In the genomic region with DNA sequence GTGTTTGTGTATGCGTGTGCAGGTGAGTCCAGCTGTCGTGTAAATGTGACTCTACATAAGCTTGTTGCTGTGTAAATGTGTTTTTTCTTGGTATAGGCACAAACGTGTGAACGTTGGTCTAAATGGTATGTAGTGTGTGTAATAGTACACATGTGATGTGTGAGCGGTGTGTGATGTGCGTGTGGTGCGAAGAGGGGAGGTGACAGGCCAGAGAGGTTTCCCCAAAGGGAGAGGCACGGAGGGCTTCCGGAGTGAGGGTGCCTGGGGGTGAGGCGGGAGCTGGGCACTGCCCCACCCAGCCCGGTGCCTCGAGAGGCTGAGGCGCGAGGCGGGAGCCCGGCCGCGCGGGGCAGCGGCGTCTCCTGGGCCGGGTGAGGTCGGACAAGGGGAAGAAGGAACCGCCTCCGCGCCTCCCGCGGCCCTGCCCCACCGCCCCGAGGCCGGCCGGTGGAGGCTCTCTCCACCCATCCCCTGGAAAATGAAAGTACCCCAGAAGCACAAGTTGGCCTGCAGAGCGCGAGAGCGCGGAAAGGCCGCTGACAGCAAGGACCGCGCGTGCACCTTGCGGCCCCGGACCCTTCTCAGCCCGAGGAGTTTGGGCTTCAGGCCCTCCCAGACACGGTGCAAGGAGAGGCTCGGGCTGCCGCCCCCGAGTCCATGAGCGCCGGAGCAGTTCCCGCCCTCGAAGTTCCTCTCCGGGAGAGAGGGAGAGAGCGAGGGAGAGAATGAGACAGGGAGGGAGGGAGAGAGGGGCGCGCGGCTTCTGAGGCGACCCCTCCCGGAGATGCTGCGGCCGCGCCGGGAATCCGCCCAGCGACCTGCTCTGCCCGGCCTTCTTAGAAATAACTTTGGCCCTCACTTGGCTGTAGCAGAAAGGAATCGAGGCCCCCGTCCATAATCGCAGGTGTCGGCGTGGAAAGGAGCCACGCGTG, we compare ENCODE assay signal across 8 cellular contexts. TPM values are rescaled to one million over a fixed set of nuclear protein-coding genes. Genes with fewer than 3 reads are reported as not detected.
DNase-seq lines count a peak whose midpoint lies in the region; ATAC-seq and TF ChIP-seq lines count a peak whose summit lies in the region.

No MANE protein-coding gene starts in this region.

- H3K4me3 ChIP-seq in lung: peak overlapping the region; percentile 49
- peak overlapping the region; percentile 44 to 71 (median 53) for H3K4me3 ChIP-seq in transverse colon

- H3K36me3 ChIP-seq in lung (ENCODE audit: control insufficient read depth in 2 of 2, insufficient read depth in 2 of 2, low read length in 2 of 2): no peaks in the 10 kb centered on the region
- no peaks in the 10 kb centered on the region for H3K36me3 ChIP-seq in transverse colon

- in situ Hi-C loops in transverse colon (cut with MboI; ENCODE audit: low pct_ligation_motif_present in 1 of 4, low pct_unique_long_range_greater_than_20kb in 1 of 4, low sequenced_read_pairs in 3 of 4): loop anchor here (10.0 to 25.0 kb wide), 3 partner anchors 370 to 407 kb away; no protein-coding TSS in a partner anchor

- H3K27me3 ChIP-seq in lung (ENCODE audit: control insufficient read depth, insufficient read depth) (peaks cover 7% of the 10 kb centered on the region), transverse colon (peaks cover 99% of the 10 kb centered on the region)

- H3K9me3 ChIP-seq in lung (ENCODE audit: control insufficient read depth in 2 of 2, insufficient read depth in 1 of 2, low read length in 1 of 2) (peaks cover 0 to 2% of the 10 kb centered on the region in 2 donors), transverse colon (no peaks in the 10 kb centered on the region)

- 1% methylated on average over 46 to 72 of the region's 72 CpGs for WGBS in lung, 2 donors
- WGBS in transverse colon (ENCODE audit: low coverage in 1 of 2), 2 donors: 2% methylated on average over 63 of the region's 72 CpGs; no CpG with 5 or more reads in 1 of the 2 donors

- intact Hi-C loops in transverse colon (cut with DNase I; ENCODE audit: low total_unique reads): loop anchor here (10.0 kb wide), 1 partner anchor 377 kb away; no protein-coding TSS in a partner anchor

- TF ChIP-seq CTCF in lung (IDR thresholded peaks at IDR 0.05; ENCODE audit: control extremely low read depth, extremely low read depth): no peak
- no peak for TF ChIP-seq CTCF in transverse colon (IDR thresholded peaks at IDR 0.05)

- no peak for TF ChIP-seq POLR2A in transverse colon (IDR thresholded peaks at IDR 0.05)

- DNase-seq in AG20443 (ENCODE audit: low spot score) (peak; percentile 53), RPMI7951 (ENCODE audit: low read depth) (peak; percentile 66), dermis blood vessel endothelial cell (peak; percentile 33), lung (ENCODE audit: low spot score) (no peak), transverse colon (peak; percentile 51)

- peaks cover 0 to 16% of the 10 kb centered on the region in 2 donors for H3K4me1 ChIP-seq in lung (ENCODE audit: control insufficient read depth in 2 of 2, insufficient read depth in 2 of 2, low read length in 2 of 2)
- H3K4me1 ChIP-seq in transverse colon: peaks cover 27 to 56% (median 46%) of the 10 kb centered on the region in 4 donors

- ATAC-seq in GM19351 (IDR thresholded peaks at IDR 0.05; ENCODE audit: unreplicated experiment) (peak; percentile 60), lung (ENCODE audit: insufficient read depth, low FRiP score) (peak; percentile 71), GM21825 (IDR thresholded peaks at IDR 0.05; ENCODE audit: unreplicated experiment) (no peak), HG02870 (IDR thresholded peaks at IDR 0.05; ENCODE audit: unreplicated experiment) (no peak)

- H3K27ac ChIP-seq in lung (ENCODE audit: low read depth in 1 of 2, low read length in 1 of 2): no peak overlapping the region
- no peak overlapping the region for H3K27ac ChIP-seq in transverse colon

- no peak for TF ChIP-seq EP300 in transverse colon (IDR thresholded peaks at IDR 0.05; ENCODE audit: low read depth)

RNA-seq across cellular contexts. Expression of a gene that starts 43.2 kb away (rescaled TPM):
- total RNA-seq in RPMI7951 (2014; rRNA removed; shearing (Covaris generic)): 49.5 and 63.0 TPM in 2 replicates
- total RNA-seq in dermis blood vessel endothelial cell (31.1 and 37.1 TPM in 2 replicates), lung (10 to 100 TPM; 18.1 to 64.3 TPM), transverse colon (100 to 1,000 TPM in 1 of 4 donors, 10 to 100 TPM in 3; 26.3 to 327 (median 58.4) TPM)
- 10 to 100 TPM; 18.9 to 33.0 TPM for polyA plus RNA-seq in lung

RNA-seq across cellular contexts. Expression of a gene that starts 48.1 kb away (rescaled TPM):
- total RNA-seq in RPMI7951 (2014; rRNA removed; shearing (Covaris generic)): 0.10 TPM in 1 of 2 replicates, not detected in the other
- total RNA-seq in dermis blood vessel endothelial cell (not detected in 2 replicates), lung (not detected), transverse colon (not detected)
- under 1 TPM in 1 of 2 donors, not detected in 1; 0.01 TPM for polyA plus RNA-seq in lung

Comparison
In these comparisons a context has a peak if more than half of its experiments do, and no peak if none do; other contexts are left out.
1. ATAC-seq: peak in GM19351 (single experiment) and lung (single experiment); none in GM21825 (single experiment) and HG02870 (single experiment).